Comparison of ENCODE assay signal across 8 cellular contexts in genomic region chr16:84618428-84619102, GRCh38. TPM values are rescaled to one million over a fixed set of nuclear protein-coding genes. Genes with fewer than 3 reads are reported as not detected.
DNase-seq lines count a peak whose midpoint lies in the region; ATAC-seq and TF ChIP-seq lines count a peak whose summit lies in the region.

No MANE protein-coding gene starts in this region.

- 20 to 25% methylated on average over 9 of the region's 9 CpGs for WGBS in sigmoid colon, 2 donors

- H3K4me3 Mint-ChIP-seq in activated CD4-positive, alpha-beta memory T cell treated with anti-CD3 and anti-CD28 coated beads, Interleukin-2, amount 10 ng/mL, durations not matched to agents 7 days and 5 days: peak overlapping the region; percentile 54
- H3K4me3 Mint-ChIP-seq in glutamatergic neuron (ENCODE audit: unreplicated experiment): peak overlapping the region; percentile 79

- TF ChIP-seq CTCF in HEK293 (tag by site-specific recombination; IDR thresholded peaks at IDR 0.05): no peak; the same call in 1 of the 2 replicates
- no peak for TF ChIP-seq CTCF in glutamatergic neuron (IDR thresholded peaks at IDR 0.05; ENCODE audit: partially characterized antibody, unreplicated experiment)
- peak in 1 of 4 experiments; percentile 20 for TF ChIP-seq CTCF in sigmoid colon (IDR thresholded peaks at IDR 0.05)
- no peak for TF ChIP-seq CTCF in GM10248 (IDR thresholded peaks at IDR 0.05; ENCODE audit: control extremely low read depth, extremely low read depth, low read depth, missing control alignments)

- no peak overlapping the region for H3K27ac Mint-ChIP-seq in activated CD4-positive, alpha-beta memory T cell treated with anti-CD3 and anti-CD28 coated beads, Interleukin-2, amount 10 ng/mL, durations not matched to agents 7 days and 5 days
- H3K27ac Mint-ChIP-seq in glutamatergic neuron (ENCODE audit: unreplicated experiment): peak overlapping the region; percentile 71

- no peak for TF ChIP-seq EP300 in sigmoid colon (IDR thresholded peaks at IDR 0.05)

- no peak overlapping the region for H3K27ac ChIP-seq in HEK293 (ENCODE audit: extremely low read depth, low read depth, low read length)
- peak overlapping the region; percentile 44 to 75 (median 54) for H3K27ac ChIP-seq in sigmoid colon

- H3K36me3 Mint-ChIP-seq in activated CD4-positive, alpha-beta memory T cell treated with anti-CD3 and anti-CD28 coated beads, Interleukin-2, amount 10 ng/mL, durations not matched to agents 7 days and 5 days (ENCODE audit: low read depth): peaks cover 36% of the 10 kb centered on the region
- H3K36me3 Mint-ChIP-seq in glutamatergic neuron (ENCODE audit: unreplicated experiment): peaks cover 7% of the 10 kb centered on the region

- H3K4me1 ChIP-seq in HEK293 (ENCODE audit: control insufficient read depth, insufficient read depth, low read length): peaks cover 4% of the 10 kb centered on the region; the same call in 1 of the 2 replicates
- H3K4me1 ChIP-seq in sigmoid colon: peaks cover 0 to 56% (median 45%) of the 10 kb centered on the region in 4 donors

- H3K27me3 Mint-ChIP-seq in activated CD4-positive, alpha-beta memory T cell treated with anti-CD3 and anti-CD28 coated beads, Interleukin-2, amount 10 ng/mL, durations not matched to agents 7 days and 5 days: peaks cover 20% of the 10 kb centered on the region
- H3K27me3 Mint-ChIP-seq in glutamatergic neuron (ENCODE audit: unreplicated experiment): peaks cover 12% of the 10 kb centered on the region

- DNase-seq in AG20443 (ENCODE audit: low spot score): peak; percentile 84
- DNase-seq in activated CD4-positive, alpha-beta memory T cell treated with anti-CD3 and anti-CD28 coated beads, Interleukin-2, amount 10 ng/mL, durations not matched to agents 7 days and 5 days: no peak
- DNase-seq in glutamatergic neuron: peak; percentile 53
- no peak for DNase-seq in sigmoid colon
- DNase-seq in DMS114 treated with DMSO at 0.1 percent for 48 hours (lab: John Stamatoyannopoulos, UW; ENCODE audit: unreplicated experiment): no peak
- DNase-seq in GM10248 (ENCODE audit: extremely low spot score): no peak

- intact Hi-C loops in sigmoid colon (cut with DNase I): loop anchor here (1.0 to 10.0 kb wide), 4 partner anchors 91 to 434 kb away; partner anchors contain the start of gene TAF1C

- peaks cover 0 to 12% of the 10 kb centered on the region in 2 experiments; a peak in 1 of 3 replicates for H3K36me3 ChIP-seq in HEK293 (ENCODE audit: control insufficient read depth in 2 of 2, insufficient read depth in 1 of 2, low read length in 2 of 2)
- H3K36me3 ChIP-seq in sigmoid colon: no peaks in the 10 kb centered on the region

- H3K27me3 ChIP-seq in sigmoid colon: no peaks in the 10 kb centered on the region

- CTCF ChIA-PET in HEK293 (lab: Yijun Ruan, JAX) (interaction anchor here (6.3 to 10.8 kb wide), 2 partner anchors 108 to 109 kb away, joined by 115 to 137 read pairs; partner anchors contain the start of gene MEAK7), GM10248 (lab: Yijun Ruan, JAX) (interaction anchor here (1.4 to 6.1 kb wide), 6 partner anchors 17 to 120 kb away, joined by 3 to 172 read pairs (median 5); partner anchors contain the start of gene MEAK7)
- CTCF ChIA-PET in activated CD4-positive, alpha-beta memory T cell treated with anti-CD3 and anti-CD28 coated beads, Interleukin-2, amount 10 ng/mL, durations not matched to agents 7 days and 5 days (lab: Charles Lee): interaction anchor here (0.6 to 1.0 kb wide), 3 partner anchors 100 to 121 kb away, joined by 3 to 4 read pairs (median 3); no protein-coding TSS in a partner anchor

- H3K9me3 Mint-ChIP-seq in activated CD4-positive, alpha-beta memory T cell treated with anti-CD3 and anti-CD28 coated beads, Interleukin-2, amount 10 ng/mL, durations not matched to agents 7 days and 5 days: no peaks in the 10 kb centered on the region
- peaks cover 21% of the 10 kb centered on the region for H3K9me3 Mint-ChIP-seq in glutamatergic neuron (ENCODE audit: unreplicated experiment)

- ATAC-seq in GM18519 (IDR thresholded peaks at IDR 0.05; ENCODE audit: low FRiP score, unreplicated experiment): no peak

- peaks cover 52% of the 10 kb centered on the region for H3K4me1 Mint-ChIP-seq in activated CD4-positive, alpha-beta memory T cell treated with anti-CD3 and anti-CD28 coated beads, Interleukin-2, amount 10 ng/mL, durations not matched to agents 7 days and 5 days
- peaks cover 30% of the 10 kb centered on the region for H3K4me1 Mint-ChIP-seq in glutamatergic neuron (ENCODE audit: low read depth, unreplicated experiment)

- H3K9me3 ChIP-seq in HEK293 (ENCODE audit: control insufficient read depth, insufficient read depth, low read depth, low read length) (no peaks in the 10 kb centered on the region), sigmoid colon (no peaks in the 10 kb centered on the region)

- POLR2A ChIA-PET in HEK293 (lab: Yijun Ruan, JAX) (interaction anchor here (0.6 to 0.8 kb wide), 6 partner anchors 19 to 344 kb away, joined by 3 to 9 read pairs (median 5); no protein-coding TSS in a partner anchor), GM10248 (lab: Yijun Ruan, JAX) (no interaction called here)
- POLR2A ChIA-PET in activated CD4-positive, alpha-beta memory T cell treated with anti-CD3 and anti-CD28 coated beads, Interleukin-2, amount 10 ng/mL, durations not matched to agents 7 days and 5 days (lab: Charles Lee): interaction anchor here (0.5 to 9.3 kb wide), 5 partner anchors 10 to 102 kb away, joined by 3 to 216 read pairs (median 6); no protein-coding TSS in a partner anchor

- no peak for TF ChIP-seq POLR2A in sigmoid colon (IDR thresholded peaks at IDR 0.05)

- H3K4me3 ChIP-seq in HEK293 (ENCODE audit: low read depth, low read length): no peak overlapping the region; the same call in 1 of the 2 replicates
- peak overlapping the region in 3 of 4 donors; percentile 83 to 90 (median 85) for H3K4me3 ChIP-seq in sigmoid colon

TF ChIP-seq in HEK293, 187 proteins besides CTCF, POLR2A, EP300 and RAD21 (continues in another document):
- TF ChIP-seq SP3 (tag by site-specific recombination; IDR thresholded peaks at IDR 0.05) (peak; percentile 52; the same call in 1 of the 2 replicates), KLF16 (tag by site-specific recombination; IDR thresholded peaks at IDR 0.05) (peak; percentile 14; the same call in 1 of the 2 replicates), ZNF600 (tag by site-specific recombination; IDR thresholded peaks at IDR 0.05) (peak; percentile 28), ZSCAN30 (tag by site-specific recombination; IDR thresholded peaks at IDR 0.05) (no peak), MZF1 (tag by site-specific recombination; IDR thresholded peaks at IDR 0.05; ENCODE audit: borderline replicate concordance) (0 out of 2 replicates have a peak, but pooled peaks have one; percentile 16), ZNF692 (tag by site-specific recombination; IDR thresholded peaks at IDR 0.05) (peak; percentile 47; the same call in 1 of the 2 replicates), OVOL3 (tag by site-specific recombination; IDR thresholded peaks at IDR 0.05) (no peak), PRDM1 (tag by site-specific recombination; IDR thresholded peaks at IDR 0.05) (peak; percentile 1; the same call in 1 of the 2 replicates), ZBTB48 (tag by site-specific recombination; IDR thresholded peaks at IDR 0.05) (peak; percentile 81; the same call in 1 of the 2 replicates), ZNF404 (tag by site-specific recombination; IDR thresholded peaks at IDR 0.05) (no peak)
- TF ChIP-seq, protein P1, sequence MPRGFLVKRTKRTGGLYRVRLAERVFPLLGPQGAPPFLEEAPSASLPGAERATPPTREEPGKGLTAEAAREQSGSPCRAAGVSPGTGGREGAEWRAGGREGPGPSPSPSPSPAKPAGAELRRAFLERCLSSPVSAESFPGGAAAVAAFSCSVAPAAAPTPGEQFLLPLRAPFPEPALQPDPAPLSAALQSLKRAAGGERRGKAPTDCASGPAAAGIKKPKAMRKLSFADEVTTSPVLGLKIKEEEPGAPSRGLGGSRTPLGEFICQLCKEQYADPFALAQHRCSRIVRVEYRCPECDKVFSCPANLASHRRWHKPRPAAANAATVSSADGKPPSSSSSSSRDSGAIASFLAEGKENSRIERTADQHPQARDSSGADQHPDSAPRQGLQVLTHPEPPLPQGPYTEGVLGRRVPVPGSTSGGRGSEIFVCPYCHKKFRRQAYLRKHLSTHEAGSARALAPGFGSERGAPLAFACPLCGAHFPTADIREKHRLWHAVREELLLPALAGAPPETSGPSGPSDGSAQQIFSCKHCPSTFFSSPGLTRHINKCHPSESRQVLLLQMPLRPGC (tag by site-specific recombination; IDR thresholded peaks at IDR 0.05): peak; percentile 89

RNA-seq across cellular contexts. Expression of gene COTL1, which starts 0.7 kb away (rescaled TPM):
- 100 to 1,000 TPM; 676 to 689 TPM for total RNA-seq in activated CD4-positive, alpha-beta memory T cell treated with anti-CD3 and anti-CD28 coated beads, Interleukin-2, amount 10 ng/mL, durations not matched to agents 7 days and 5 days
- total RNA-seq in glutamatergic neuron (ENCODE audit: unreplicated experiment) (545 TPM), sigmoid colon (10 to 100 TPM; 34.6 to 48.6 (median 37.8) TPM)
- polyA plus RNA-seq in sigmoid colon: 100 to 1,000 TPM in 1 of 3 donors, 10 to 100 TPM in 2; 60.1 to 160 (median 96.6) TPM

RNA-seq across cellular contexts. Expression of gene KLHL36, which starts 29.7 kb away (rescaled TPM):
- 10 to 100 TPM; 45.7 to 49.0 TPM for total RNA-seq in activated CD4-positive, alpha-beta memory T cell treated with anti-CD3 and anti-CD28 coated beads, Interleukin-2, amount 10 ng/mL, durations not matched to agents 7 days and 5 days
- 38.2 TPM for total RNA-seq in glutamatergic neuron (ENCODE audit: unreplicated experiment)
- total RNA-seq in sigmoid colon: 10 to 100 TPM; 40.0 to 45.9 (median 43.3) TPM
- polyA plus RNA-seq in sigmoid colon: 10 to 100 TPM; 14.4 to 30.6 (median 15.0) TPM

Comparison
In these comparisons a context has a peak if more than half of its experiments do, and no peak if none do; other contexts are left out.
1. DNase-seq: peak in AG20443 (single experiment) and glutamatergic neuron (single experiment); none in activated CD4-positive, alpha-beta memory T cell treated with anti-CD3 and anti-CD28 coated beads, Interleukin-2, amount 10 ng/mL, durations not matched to agents 7 days and 5 days (single experiment), sigmoid colon (single experiment), DMS114 treated with DMSO at 0.1 percent for 48 hours (single experiment) and GM10248 (single experiment).
2. RNA of gene COTL1, which starts 0.7 kb away (total RNA-seq): 676 to 689 TPM in activated CD4-positive, alpha-beta memory T cell treated with anti-CD3 and anti-CD28 coated beads, Interleukin-2, amount 10 ng/mL, durations not matched to agents 7 days and 5 days and 545 TPM in glutamatergic neuron (single experiment); 34.6 to 48.6 TPM in sigmoid colon; every median in the first group is over 10 times any median in the second.